ENCODE assay signal across 1 cellular context in the genomic region with DNA sequence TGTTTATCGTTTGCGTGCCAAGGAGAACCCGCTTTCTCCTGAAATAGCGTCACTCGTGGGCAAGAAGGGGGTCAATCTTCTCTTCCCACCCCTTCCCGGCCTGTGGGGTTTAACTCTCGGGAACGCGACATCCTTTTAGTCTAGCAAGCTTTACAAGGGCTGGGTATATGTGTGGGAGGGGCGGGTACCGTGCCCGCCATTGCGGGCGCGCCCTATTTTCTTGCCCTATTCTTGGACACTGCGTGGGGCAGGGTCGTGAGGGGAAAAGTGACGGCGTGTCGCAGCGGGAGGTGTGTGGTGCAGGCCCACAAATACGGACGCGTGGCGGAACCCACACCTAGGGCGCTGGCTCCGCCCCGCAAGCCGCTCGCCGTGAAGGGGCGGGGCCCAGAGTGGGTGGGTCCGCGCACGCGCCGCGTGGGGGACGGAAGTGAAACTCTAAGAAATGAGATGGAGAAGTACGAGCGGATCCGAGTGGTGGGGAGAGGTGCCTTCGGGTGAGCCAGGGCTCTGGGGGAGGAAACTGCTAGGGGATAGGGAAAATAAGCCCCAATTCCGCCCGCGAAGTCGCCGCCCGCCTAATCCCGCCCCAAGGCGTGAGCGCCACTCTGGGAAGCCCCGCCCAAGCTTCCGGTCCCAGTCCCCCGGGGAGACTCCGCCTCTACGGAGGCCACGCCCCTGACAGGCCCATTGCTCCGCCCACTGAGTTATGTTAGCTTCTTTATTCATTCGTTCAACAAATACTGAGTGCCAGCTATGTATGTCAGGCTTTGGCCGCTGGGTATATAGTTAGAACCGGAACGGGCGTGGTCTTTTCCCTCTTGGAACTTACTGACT.
TF ChIP-seq lines count a peak whose summit lies in the region.

A gene (plus strand): TSS at position 425 of the 837 bp plus-strand sequence. CDS start 26 bp downstream, at position 451.

TF ChIP-seq in HCT116, 20 proteins besides CTCF, POLR2A, EP300 and RAD21 (continued from another document):
- TF ChIP-seq, protein P1, sequence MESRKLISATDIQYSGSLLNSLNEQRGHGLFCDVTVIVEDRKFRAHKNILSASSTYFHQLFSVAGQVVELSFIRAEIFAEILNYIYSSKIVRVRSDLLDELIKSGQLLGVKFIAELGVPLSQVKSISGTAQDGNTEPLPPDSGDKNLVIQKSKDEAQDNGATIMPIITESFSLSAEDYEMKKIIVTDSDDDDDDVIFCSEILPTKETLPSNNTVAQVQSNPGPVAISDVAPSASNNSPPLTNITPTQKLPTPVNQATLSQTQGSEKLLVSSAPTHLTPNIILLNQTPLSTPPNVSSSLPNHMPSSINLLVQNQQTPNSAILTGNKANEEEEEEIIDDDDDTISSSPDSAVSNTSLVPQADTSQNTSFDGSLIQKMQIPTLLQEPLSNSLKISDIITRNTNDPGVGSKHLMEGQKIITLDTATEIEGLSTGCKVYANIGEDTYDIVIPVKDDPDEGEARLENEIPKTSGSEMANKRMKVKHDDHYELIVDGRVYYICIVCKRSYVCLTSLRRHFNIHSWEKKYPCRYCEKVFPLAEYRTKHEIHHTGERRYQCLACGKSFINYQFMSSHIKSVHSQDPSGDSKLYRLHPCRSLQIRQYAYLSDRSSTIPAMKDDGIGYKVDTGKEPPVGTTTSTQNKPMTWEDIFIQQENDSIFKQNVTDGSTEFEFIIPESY (IDR thresholded peaks at IDR 0.05; ENCODE audit: extremely low read depth, insufficient replicate concordance, low read length) = no peak
- TF ChIP-seq CEBPB (IDR thresholded peaks at IDR 0.05; ENCODE audit: low read depth) = no peak
